11 cellular contexts compared by ENCODE assay signal in the genomic region with DNA sequence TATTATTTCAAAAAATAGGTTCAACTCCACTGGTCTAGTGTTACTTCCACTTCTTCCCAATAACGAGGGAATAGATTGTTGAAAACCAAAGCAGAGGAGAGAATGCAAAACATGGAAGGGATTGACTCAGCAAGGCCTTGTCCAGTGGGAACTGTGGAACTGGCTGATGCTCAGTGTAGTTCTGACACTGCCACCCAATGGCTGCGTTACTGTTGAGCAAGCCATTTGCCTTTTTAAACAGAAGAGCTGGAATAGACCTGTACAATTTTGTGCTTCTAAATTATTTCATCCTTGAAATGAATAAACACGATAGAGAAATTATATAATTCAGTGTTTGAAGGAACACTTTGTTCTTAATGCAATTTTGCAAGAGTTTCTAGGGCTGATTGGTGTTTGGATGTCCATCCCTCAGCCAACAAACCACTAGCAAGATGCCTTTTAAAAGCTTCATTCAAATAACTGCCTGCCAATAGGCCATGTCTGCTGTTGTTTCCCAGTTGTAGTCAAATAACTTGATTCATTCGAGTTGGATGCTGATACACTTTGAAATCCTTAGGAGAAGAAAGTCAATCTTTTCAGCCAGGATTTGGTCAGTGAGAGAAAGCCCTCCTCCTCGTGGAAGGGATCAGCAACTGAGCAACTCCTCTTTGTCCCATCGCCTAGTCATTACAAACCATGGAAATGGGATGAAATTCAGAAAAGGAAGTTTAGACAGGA. TPM values are rescaled to one million over a fixed set of nuclear protein-coding genes. Genes with fewer than 3 reads are reported as not detected.
A peak's percentile ranks its signal among the peaks of the same experiment; 100 is the strongest.
DNase-seq lines count a peak whose midpoint lies in the region; ATAC-seq and TF ChIP-seq lines count a peak whose summit lies in the region.
"Had no signal": no experiment of that assay in that cellular context is flagged by ENCODE, and none has a peak within 500 bp of the region (broad histone marks: within the 10 kb centered on the region; RNA-seq: fewer than 3 reads in every experiment).

No MANE protein-coding gene starts in this region.

- H3K27me3 Mint-ChIP-seq in activated naive CD4-positive, alpha-beta T cell treated with anti-CD3 and anti-CD28 coated beads for 36 hours (ENCODE audit: low read depth): no peaks in the 10 kb centered on the region

- H3K9me3 ChIP-seq in mucosa of rectum (ENCODE audit: control insufficient read depth in 2 of 2, low read length in 2 of 2): no peaks in the 10 kb centered on the region

- CTCF ChIA-PET in activated naive CD4-positive, alpha-beta T cell treated with anti-CD3 and anti-CD28 coated beads for 36 hours (lab: Charles Lee): interaction anchor here (0.7 to 1.4 kb wide), 3 partner anchors 9 to 23 kb away, joined by 3 to 5 read pairs (median 3); no protein-coding TSS in a partner anchor

- no peaks in the 10 kb centered on the region for H3K27me3 ChIP-seq in mucosa of rectum (ENCODE audit: control insufficient read depth in 2 of 2, insufficient read depth in 2 of 2, low read length in 2 of 2)

- H3K9ac ChIP-seq in mucosa of rectum (ENCODE audit: low read depth in 1 of 2, low read length in 2 of 2): no peak overlapping the region

- H3K4me3 Mint-ChIP-seq in activated naive CD4-positive, alpha-beta T cell treated with anti-CD3 and anti-CD28 coated beads for 36 hours: no peak overlapping the region
- H3K4me3 Mint-ChIP-seq: B cell had no signal

- H3K9me3 Mint-ChIP-seq in activated naive CD4-positive, alpha-beta T cell treated with anti-CD3 and anti-CD28 coated beads for 36 hours: no peaks in the 10 kb centered on the region

- no peaks in the 10 kb centered on the region for H3K36me3 Mint-ChIP-seq in activated naive CD4-positive, alpha-beta T cell treated with anti-CD3 and anti-CD28 coated beads for 36 hours (ENCODE audit: low read depth)

- no peak overlapping the region for H3K27ac ChIP-seq in 22Rv1
- peak overlapping the region; percentile 2 to 61 for H3K27ac ChIP-seq in mucosa of rectum (ENCODE audit: low read depth in 2 of 2, low read length in 2 of 2)

- peak; percentile 5 for DNase-seq in NB4 (ENCODE audit: low read depth)
- DNase-seq in activated T-cell treated with anti-CD3 and anti-CD28 coated beads, Interleukin-2, amount 50 U/mL, for 48 hours: no peak
- no peak for DNase-seq in NCI-H345 treated with DMSO at 0.1 percent for 48 hours (lab: John Stamatoyannopoulos, UW; ENCODE audit: unreplicated experiment)
- DNase-seq in activated naive CD4-positive, alpha-beta T cell treated with anti-CD3 and anti-CD28 coated beads for 36 hours: no peak
- DNase-seq: activated effector memory CD4-positive, alpha-beta T cell treated with Interleukin-2 at 50 U/mL for 16 hours; stimulated activated CD4-positive, alpha-beta T cell treated with anti-CD3 and anti-CD28 coated beads, Interleukin-4, amount 100 ng/mL, for 24 hours had no signal

- H3K4me1 ChIP-seq in mucosa of rectum (ENCODE audit: control insufficient read depth in 2 of 2, insufficient read depth in 2 of 2, low read length in 2 of 2): no peaks in the 10 kb centered on the region

- intact Hi-C loops in activated naive CD4-positive, alpha-beta T cell treated with anti-CD3 and anti-CD28 coated beads for 36 hours (cut with micrococcal nuclease): loop anchor here (5.0 kb wide), 1 partner anchor 46 kb away; no protein-coding TSS in a partner anchor

- no peak overlapping the region for H3K27ac Mint-ChIP-seq in activated naive CD4-positive, alpha-beta T cell treated with anti-CD3 and anti-CD28 coated beads for 36 hours
- H3K27ac Mint-ChIP-seq: B cell had no signal

- no peaks in the 10 kb centered on the region for H3K36me3 ChIP-seq in mucosa of rectum (ENCODE audit: control insufficient read depth in 2 of 2, insufficient read depth in 2 of 2, low read length in 2 of 2)

- TF ChIP-seq CTCF in 22Rv1 (IDR thresholded peaks at IDR 0.05) (peak; percentile 47), NB4 (IDR thresholded peaks at IDR 0.05; ENCODE audit: low read depth, low read length) (no peak)

- H3K4me1 Mint-ChIP-seq in activated naive CD4-positive, alpha-beta T cell treated with anti-CD3 and anti-CD28 coated beads for 36 hours (ENCODE audit: low read depth): no peaks in the 10 kb centered on the region
- H3K4me1 Mint-ChIP-seq: B cell had no signal

- peak; percentile 44 for ATAC-seq in esophagus mucosa
- ATAC-seq in HG03571 (IDR thresholded peaks at IDR 0.05; ENCODE audit: unreplicated experiment): no peak

- H3K4me3 ChIP-seq in NB4 (ENCODE audit: low read depth, low read length) (no peak overlapping the region), mucosa of rectum (ENCODE audit: low read length in 2 of 2) (no peak overlapping the region)

- no peak for TF ChIP-seq POLR2A in NB4 (IDR thresholded peaks at IDR 0.05; ENCODE audit: extremely low read depth, insufficient read length)

RNA-seq across cellular contexts. Expression of a gene that starts 7.2 kb away (rescaled TPM):
- 16.7 TPM for total RNA-seq in esophagus mucosa
- not detected for total RNA-seq in activated naive CD4-positive, alpha-beta T cell treated with anti-CD3 and anti-CD28 coated beads for 36 hours

RNA-seq across cellular contexts. Expression of a gene that starts 45.5 kb away (rescaled TPM):
- total RNA-seq in esophagus mucosa: 4.5 TPM
- 1 to 10 TPM; 1.0 to 1.2 TPM for total RNA-seq in activated naive CD4-positive, alpha-beta T cell treated with anti-CD3 and anti-CD28 coated beads for 36 hours

RNA-seq across cellular contexts. Expression of a gene that starts 49.6 kb away (rescaled TPM):
- total RNA-seq in esophagus mucosa: 0.08 TPM
- total RNA-seq in activated naive CD4-positive, alpha-beta T cell treated with anti-CD3 and anti-CD28 coated beads for 36 hours: not detected
- total RNA-seq: B cell had no signal

Comparison
In these comparisons a context has a peak if more than half of its experiments do, and no peak if none do; other contexts are left out.
1. RNA of a gene that starts 7.2 kb away (total RNA-seq): 16.7 TPM in esophagus mucosa (single experiment); not detected in activated naive CD4-positive, alpha-beta T cell treated with anti-CD3 and anti-CD28 coated beads for 36 hours; every median in the first group is over 10 times any median in the second.